Comparison of ENCODE assay signal across 26 cellular contexts in genomic region chr18:8011906-8012305, GRCh38.
DNase-seq lines count a peak whose midpoint lies in the region; ATAC-seq and TF ChIP-seq lines count a peak whose summit lies in the region.
"Had no signal": no experiment of that assay in that cellular context is flagged by ENCODE, and none has a peak within 500 bp of the region (broad histone marks: within the 10 kb centered on the region; RNA-seq: fewer than 3 reads in every experiment).

No MANE protein-coding gene starts in this region.

- DNase-seq in NAMALWA (ENCODE audit: low spot score), result peak; percentile 2
- DNase-seq in SW480 (ENCODE audit: low spot score), result peak; percentile 18
- DNase-seq in neural progenitor cell (ENCODE audit: low spot score), result peak; percentile 17
- DNase-seq in SIG-M5 treated with dmso at 0.1 percent for 504 hours (lab: John Stamatoyannopoulos, UW; ENCODE audit: unreplicated experiment), result no peak
- DNase-seq in left ventricle myocardium inferior, result no peak
- no peak for DNase-seq in mesothelial cell of epicardium (ENCODE audit: low spot score in 2 of 2, unreplicated experiment in 2 of 2)
- DNase-seq: activated CD4-positive, alpha-beta T cell treated with anti-CD3 and anti-CD28 coated beads, Interleukin-2, amount 10 ng/mL, durations not matched to agents 7 days and 5 days; activated naive CD4-positive, alpha-beta T cell treated with anti-CD3 and anti-CD28 coated beads for 36 hours; adrenal gland; CD4-positive, alpha-beta T cell; cerebellar nuclear complex; dorsolateral prefrontal cortex; hippocampal formation; immature natural killer cell; KBM-7; NCI-H1694; NCI-H2171 treated with DMSO at 0.1 percent for 48 hours; NCI-H524; stimulated activated naive CD4-positive, alpha-beta T cell treated with Interleukin-2 at 50 U/mL for 16 hours; uterus had no signal

- H3K36me3 ChIP-seq in neural progenitor cell, result no peaks in the 10 kb centered on the region
- no peaks in the 10 kb centered on the region for H3K36me3 ChIP-seq in left ventricle myocardium inferior
- H3K36me3 ChIP-seq: adrenal gland, prostate gland, uterus had no signal

- H2AFZ ChIP-seq in neural progenitor cell (replicated peaks), result no peak overlapping the region

- H3K9me3 ChIP-seq in neural progenitor cell (ENCODE audit: low read depth), result no peaks in the 10 kb centered on the region
- no peaks in the 10 kb centered on the region for H3K9me3 ChIP-seq in left ventricle myocardium inferior (replicated peaks)
- H3K9me3 ChIP-seq: adrenal gland, prostate gland, uterus had no signal

- intact Hi-C loops in left ventricle myocardium inferior (cut with micrococcal nuclease), result no loop called here

- H3K27ac ChIP-seq in neural progenitor cell (no peak overlapping the region), left ventricle myocardium inferior (replicated peaks) (no peak overlapping the region)
- H3K27ac ChIP-seq: adrenal gland, dorsolateral prefrontal cortex, prostate gland, uterus, VCaP had no signal

- H3K4me1 Mint-ChIP-seq in neural progenitor cell (peaks cover 18% of the 10 kb centered on the region), mesothelial cell of epicardium (peaks cover 12% of the 10 kb centered on the region)
- H3K4me1 Mint-ChIP-seq: activated CD4-positive, alpha-beta T cell treated with anti-CD3 and anti-CD28 coated beads, Interleukin-2, amount 10 ng/mL, durations not matched to agents 7 days and 5 days; immature natural killer cell; memory B cell had no signal

- H3F3A ChIP-seq in neural progenitor cell (ENCODE audit: low read depth), result no peaks in the 10 kb centered on the region

- no peak overlapping the region for H3K9ac ChIP-seq in neural progenitor cell

- H3K27ac Mint-ChIP-seq in neural progenitor cell (no peak overlapping the region), mesothelial cell of epicardium (no peak overlapping the region)
- H3K27ac Mint-ChIP-seq: activated CD4-positive, alpha-beta T cell treated with anti-CD3 and anti-CD28 coated beads, Interleukin-2, amount 10 ng/mL, durations not matched to agents 7 days and 5 days; activated naive CD4-positive, alpha-beta T cell treated with anti-CD3 and anti-CD28 coated beads for 36 hours; brain; CD4-positive, alpha-beta T cell; immature natural killer cell; memory B cell had no signal

- no peak overlapping the region for H3K4me3 Mint-ChIP-seq in neural progenitor cell
- no peak overlapping the region for H3K4me3 Mint-ChIP-seq in mesothelial cell of epicardium
- H3K4me3 Mint-ChIP-seq: activated CD4-positive, alpha-beta T cell treated with anti-CD3 and anti-CD28 coated beads, Interleukin-2, amount 10 ng/mL, durations not matched to agents 7 days and 5 days; activated naive CD4-positive, alpha-beta T cell treated with anti-CD3 and anti-CD28 coated beads for 36 hours; brain; CD4-positive, alpha-beta T cell; immature natural killer cell; memory B cell had no signal

- H3K27me3 ChIP-seq in neural progenitor cell (no peaks in the 10 kb centered on the region), left ventricle myocardium inferior (ENCODE audit: low read depth) (no peaks in the 10 kb centered on the region)
- H3K27me3 ChIP-seq: adrenal gland, dorsolateral prefrontal cortex, uterus had no signal

- H3K4me3 ChIP-seq in neural progenitor cell (no peak overlapping the region), left ventricle myocardium inferior (no peak overlapping the region)
- H3K4me3 ChIP-seq: adrenal gland, dorsolateral prefrontal cortex, prostate gland, uterus had no signal

- peak; percentile 40 for ATAC-seq in GM18867 (IDR thresholded peaks at IDR 0.05; ENCODE audit: unreplicated experiment)
- ATAC-seq: Right ventricle myocardium inferior had no signal

- TF ChIP-seq CTCF in neural progenitor cell (IDR thresholded peaks at IDR 0.05) (peak; percentile 43), left ventricle myocardium inferior (IDR thresholded peaks at IDR 0.05; ENCODE audit: borderline replicate concordance) (no peak), mesothelial cell of epicardium (IDR thresholded peaks at IDR 0.05; ENCODE audit: unreplicated experiment) (no peak)

- H3K27me3 Mint-ChIP-seq in neural progenitor cell (ENCODE audit: insufficient read depth, low read depth), result peaks cover 2% of the 10 kb centered on the region
- no peaks in the 10 kb centered on the region for H3K27me3 Mint-ChIP-seq in mesothelial cell of epicardium (ENCODE audit: low read depth)
- H3K27me3 Mint-ChIP-seq: activated CD4-positive, alpha-beta T cell treated with anti-CD3 and anti-CD28 coated beads, Interleukin-2, amount 10 ng/mL, durations not matched to agents 7 days and 5 days; brain; CD4-positive, alpha-beta T cell; memory B cell had no signal

- no peaks in the 10 kb centered on the region for H4K20me1 ChIP-seq in neural progenitor cell (ENCODE audit: low read depth)

- H3K4me1 ChIP-seq in neural progenitor cell, result peaks cover 6% of the 10 kb centered on the region
- peaks cover 8% of the 10 kb centered on the region for H3K4me1 ChIP-seq in left ventricle myocardium inferior
- H3K4me1 ChIP-seq: adrenal gland, prostate gland, uterus had no signal

- H3K9me3 Mint-ChIP-seq in neural progenitor cell (no peaks in the 10 kb centered on the region), mesothelial cell of epicardium (no peaks in the 10 kb centered on the region)
- H3K9me3 Mint-ChIP-seq: activated CD4-positive, alpha-beta T cell treated with anti-CD3 and anti-CD28 coated beads, Interleukin-2, amount 10 ng/mL, durations not matched to agents 7 days and 5 days; activated naive CD4-positive, alpha-beta T cell treated with anti-CD3 and anti-CD28 coated beads for 36 hours; brain; CD4-positive, alpha-beta T cell had no signal

- H3K36me3 Mint-ChIP-seq in neural progenitor cell (peaks cover 5% of the 10 kb centered on the region), mesothelial cell of epicardium (no peaks in the 10 kb centered on the region)
- H3K36me3 Mint-ChIP-seq: immature natural killer cell had no signal

- no peak overlapping the region for H3K4me2 ChIP-seq in neural progenitor cell

- no peaks in the 10 kb centered on the region for H3K79me2 ChIP-seq in neural progenitor cell (ENCODE audit: low read depth)

Comparison
In these comparisons a context has a peak if more than half of its experiments do, and no peak if none do; other contexts are left out.
1. DNase-seq: peak in NAMALWA (single experiment), SW480 (single experiment) and neural progenitor cell (single experiment); none in SIG-M5 treated with dmso at 0.1 percent for 504 hours (single experiment), left ventricle myocardium inferior (single experiment) and mesothelial cell of epicardium (0 of 2).